20 cellular contexts compared by ENCODE assay signal in the genomic region with DNA sequence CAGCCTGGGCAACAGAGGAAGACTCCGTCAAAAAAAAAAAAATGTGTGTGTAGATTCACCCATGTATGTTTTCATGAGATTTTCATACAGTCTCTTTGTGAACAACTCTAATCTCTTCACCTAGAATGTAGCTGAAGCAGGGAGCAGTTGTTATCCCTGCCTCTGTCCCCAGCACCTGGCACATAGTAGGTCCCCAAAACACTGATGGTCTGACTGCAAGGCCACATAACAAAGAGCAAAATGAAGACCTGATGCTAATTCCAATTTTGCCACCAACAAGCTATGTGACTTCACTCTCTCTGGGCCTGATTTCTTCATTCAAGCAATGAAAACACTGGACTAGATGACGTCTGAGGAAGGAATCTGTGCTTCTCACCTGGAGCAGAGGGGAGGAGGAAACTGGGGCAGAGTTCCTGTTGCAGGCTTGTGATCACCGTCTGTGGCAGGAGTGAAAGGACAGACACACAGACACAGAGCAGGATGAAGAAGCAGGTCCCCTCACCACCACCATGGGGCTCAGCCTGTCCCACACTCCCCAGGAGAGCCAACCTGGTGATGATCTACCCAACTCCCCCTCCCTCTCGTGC. TPM values are rescaled to one million over a fixed set of nuclear protein-coding genes. Genes with fewer than 3 reads are reported as not detected.
DNase-seq lines count a peak whose midpoint lies in the region; ATAC-seq and TF ChIP-seq lines count a peak whose summit lies in the region.
"Had no signal": no experiment of that assay in that cellular context is flagged by ENCODE, and none has a peak within 500 bp of the region (broad histone marks: within the 10 kb centered on the region; RNA-seq: fewer than 3 reads in every experiment).

No MANE protein-coding gene starts in this region.

- DNase-seq in Caki2 (ENCODE audit: low read depth), result peak; percentile 41
- DNase-seq in Panc1 (ENCODE audit: low read depth, low spot score), result no peak
- DNase-seq in hepatocyte (ENCODE audit: low spot score), result peak; percentile 10
- peak; percentile 40 to 52 for DNase-seq in thyroid gland
- DNase-seq in stimulated activated CD4-positive, alpha-beta T cell treated with anti-CD3 and anti-CD28 coated beads, Interleukin-12 subunit alpha, Interleukin-12 subunit beta, amount 100 ng/mL, for 4 hours, result no peak
- DNase-seq in dermis blood vessel endothelial cell, result no peak
- DNase-seq: BE2C; CD8-positive, alpha-beta memory T cell; DMS 273 treated with DMSO at 0.1 percent for 48 hours; GOT3; MG63; NCI-H1105; NCI-H1930; NCI-H2171 treated with DMSO at 0.1 percent for 48 hours; NCI-H524 had no signal

- no peaks in the 10 kb centered on the region for H3K9me3 ChIP-seq in Panc1 (ENCODE audit: control insufficient read depth, insufficient read depth, low read depth, low read length)
- no peaks in the 10 kb centered on the region for H3K9me3 ChIP-seq in hepatocyte (ENCODE audit: low read depth)
- no peaks in the 10 kb centered on the region for H3K9me3 ChIP-seq in thyroid gland
- H3K9me3 ChIP-seq: BE2C, MG63 had no signal

- ATAC-seq in Panc1, result no peak
- no peak for ATAC-seq in esophagus mucosa

- in situ Hi-C loops in Caki2 (cut with HindIII; ENCODE audit: low pct_unique_long_range_greater_than_20kb, low sequenced_read_pairs), result no loop called here
- in situ Hi-C loops in Panc1 (cut with HindIII; ENCODE audit: low pct_unique_long_range_greater_than_20kb, low sequenced_read_pairs), result no loop called here

- no TSS peak for BruUV-seq in Panc1 (replicated peaks; lab: Mats Ljungman, UMichigan)

- H3K27me3 ChIP-seq in Panc1 (ENCODE audit: control insufficient read depth, insufficient read depth, low read length) (no peaks in the 10 kb centered on the region), hepatocyte (no peaks in the 10 kb centered on the region), thyroid gland (no peaks in the 10 kb centered on the region)
- H3K27me3 ChIP-seq: BE2C, MG63 had no signal

- H3K4me2 ChIP-seq in hepatocyte, result no peak overlapping the region
- H3K4me2 ChIP-seq: KMS-11 had no signal

- WGBS in hepatocyte (ENCODE audit: low lambda C conversion rate, missing lambda C conversion rate), result 67% methylated on average over 4 of the region's 4 CpGs
- 43 to 44% methylated on average over 4 of the region's 4 CpGs for WGBS in thyroid gland, 2 donors

- intact Hi-C loops in Panc1 (cut with micrococcal nuclease; ENCODE audit: unreplicated experiment) (no loop called here), thyroid gland (cut with DNase I) (no loop called here)

- POLR2A ChIA-PET in Panc1 (lab: Charles Lee), result no interaction called here

- H3K27ac ChIP-seq in Panc1 (ENCODE audit: low read length) (peak overlapping the region; percentile 24), hepatocyte (no peak overlapping the region), thyroid gland (peak overlapping the region in 2 of 3 donors; percentile 50 to 65)
- H3K27ac ChIP-seq: HL-60, KMS-11, RWPE1 had no signal

- H3K4me3 ChIP-seq in Panc1 (ENCODE audit: low read depth in 2 of 2, low read length in 2 of 2) (no peak overlapping the region), hepatocyte (no peak overlapping the region), thyroid gland (replicated peaks in 1 of 3) (no peak overlapping the region)
- H3K4me3 ChIP-seq: MG63 had no signal

- no peak overlapping the region for H2AFZ ChIP-seq in hepatocyte

- H3K79me2 ChIP-seq in hepatocyte, result peaks cover 19% of the 10 kb centered on the region

- H3K9me2 ChIP-seq in hepatocyte (replicated peaks; ENCODE audit: insufficient read depth), result no peaks in the 10 kb centered on the region

- TF ChIP-seq CTCF in Panc1 (IDR thresholded peaks at IDR 0.05) (no peak), hepatocyte (IDR thresholded peaks at IDR 0.05; ENCODE audit: poor library complexity) (no peak), thyroid gland (IDR thresholded peaks at IDR 0.05) (no peak)

- peaks cover 46% of the 10 kb centered on the region for H3K4me1 ChIP-seq in Panc1 (ENCODE audit: control insufficient read depth, insufficient read depth, low read length)
- H3K4me1 ChIP-seq in hepatocyte (ENCODE audit: insufficient read depth), result no peaks in the 10 kb centered on the region
- H3K4me1 ChIP-seq in thyroid gland, result peaks cover 3 to 30% of the 10 kb centered on the region in 2 donors
- H3K4me1 ChIP-seq: BE2C had no signal

- H3K36me3 ChIP-seq in Panc1 (ENCODE audit: control insufficient read depth, insufficient read depth, low read length) (no peaks in the 10 kb centered on the region), hepatocyte (replicated peaks; ENCODE audit: insufficient read depth, low read depth) (no peaks in the 10 kb centered on the region), thyroid gland (no peaks in the 10 kb centered on the region)
- H3K36me3 ChIP-seq: BE2C, MG63 had no signal

- CTCF ChIA-PET in Panc1 (lab: Charles Lee), result no interaction called here

- no peaks in the 10 kb centered on the region for H4K20me1 ChIP-seq in hepatocyte (ENCODE audit: insufficient read depth, poor library complexity, severe bottlenecking)

- peak in 1 of 2 donors; percentile 15 for TF ChIP-seq POLR2A in thyroid gland (IDR thresholded peaks at IDR 0.05)

RNA-seq across cellular contexts. Expression of a gene that starts 4.6 kb away (rescaled TPM):
- total RNA-seq in Caki2 (2014; rRNA removed; shearing (Covaris generic); ENCODE audit: low replicate concordance), result 0.54 TPM in 1 of 2 replicates, not detected in the other
- total RNA-seq in Panc1 (2021; ENCODE audit: unreplicated experiment) (2.7 TPM), hepatocyte (76.2 and 92.0 TPM in 2 replicates), thyroid gland (10 to 100 TPM in 2 of 4 donors, 1 to 10 TPM in 2; 1.6 to 16.2 (median 7.7) TPM), esophagus mucosa (2.9 TPM), dermis blood vessel endothelial cell (0.05 and 0.17 TPM in 2 replicates)
- polyA plus RNA-seq in Panc1 (2012; ENCODE audit: insufficient read length), result 2.6 TPM
- 73.5 and 90.8 TPM in 2 replicates for polyA plus RNA-seq in hepatocyte
- total RNA-seq: CD8-positive, alpha-beta memory T cell; SK-MEL-5 had no signal
- polyA plus RNA-seq: CD8-positive, alpha-beta memory T cell had no signal

RNA-seq across cellular contexts. Expression of a gene that starts 11.6 kb away (rescaled TPM):
- total RNA-seq in Caki2 (2014; rRNA removed; shearing (Covaris generic); ENCODE audit: low replicate concordance), result 73.1 and 105 TPM in 2 replicates
- total RNA-seq in Panc1 (2021; ENCODE audit: unreplicated experiment) (111 TPM), hepatocyte (402 and 407 TPM in 2 replicates), thyroid gland (10 to 100 TPM; 54.4 to 98.1 (median 65.9) TPM), esophagus mucosa (17.9 TPM), dermis blood vessel endothelial cell (66.8 and 78.1 TPM in 2 replicates)
- polyA plus RNA-seq in Panc1 (2012; ENCODE audit: insufficient read length), result 103 TPM
- 331 and 388 TPM in 2 replicates for polyA plus RNA-seq in hepatocyte

RNA-seq across cellular contexts. Expression of a gene that starts 23.3 kb away (rescaled TPM):
- total RNA-seq in Caki2 (2014; rRNA removed; shearing (Covaris generic); ENCODE audit: low replicate concordance), result 74.6 and 79.0 TPM in 2 replicates
- 60.4 TPM for total RNA-seq in Panc1 (2021; ENCODE audit: unreplicated experiment)
- polyA plus RNA-seq in Panc1 (2012; ENCODE audit: insufficient read length), result 91.0 TPM
- total RNA-seq in hepatocyte, result 34.1 and 41.9 TPM in 2 replicates
- 40.0 and 44.6 TPM in 2 replicates for polyA plus RNA-seq in hepatocyte
- 10 to 100 TPM; 26.9 to 47.7 (median 38.7) TPM for total RNA-seq in thyroid gland
- 28.2 TPM for total RNA-seq in esophagus mucosa
- 45.9 and 58.9 TPM in 2 replicates for total RNA-seq in dermis blood vessel endothelial cell

RNA-seq across cellular contexts. Expression of a gene that starts 27.7 kb away (rescaled TPM):
- 5.5 and 9.3 TPM in 2 replicates for total RNA-seq in Caki2 (2014; rRNA removed; shearing (Covaris generic); ENCODE audit: low replicate concordance)
- total RNA-seq in Panc1 (2021; ENCODE audit: unreplicated experiment) (9.4 TPM), hepatocyte (4.4 and 4.9 TPM in 2 replicates), thyroid gland (1 to 10 TPM in 3 of 4 donors, under 1 TPM in 1; 0.94 to 2.9 (median 1.5) TPM), esophagus mucosa (2.0 TPM), dermis blood vessel endothelial cell (3.6 and 4.9 TPM in 2 replicates)
- polyA plus RNA-seq in Panc1 (2012; ENCODE audit: insufficient read length), result 13.8 TPM
- 0.07 TPM in 1 of 2 replicates, not detected in the other for polyA plus RNA-seq in hepatocyte
- polyA plus RNA-seq: CD8-positive, alpha-beta memory T cell had no signal

RNA-seq across cellular contexts. Expression of a gene that starts 46.6 kb away (rescaled TPM):
- total RNA-seq in Caki2 (2014; rRNA removed; shearing (Covaris generic); ENCODE audit: low replicate concordance), result 441 and 449 TPM in 2 replicates
- total RNA-seq in Panc1 (2021; ENCODE audit: unreplicated experiment) (147 TPM), hepatocyte (172 and 177 TPM in 2 replicates), thyroid gland (100 to 1,000 TPM; 194 to 330 (median 256) TPM), esophagus mucosa (92.9 TPM), dermis blood vessel endothelial cell (68.8 and 71.5 TPM in 2 replicates)
- polyA plus RNA-seq in Panc1 (2012; ENCODE audit: insufficient read length), result 235 TPM
- 82.1 and 111 TPM in 2 replicates for polyA plus RNA-seq in hepatocyte

Comparison
In these comparisons a context has a peak if more than half of its experiments do, and no peak if none do; other contexts are left out.
1. DNase-seq: peak in Caki2 (single experiment), hepatocyte (single experiment) and thyroid gland (2 of 2); none in Panc1 (single experiment), stimulated activated CD4-positive, alpha-beta T cell treated with anti-CD3 and anti-CD28 coated beads, Interleukin-12 subunit alpha, Interleukin-12 subunit beta, amount 100 ng/mL, for 4 hours (single experiment) and dermis blood vessel endothelial cell (single experiment).